ENCODE assay signal across 13 cellular contexts in genomic region chr15:47820780-47821319, GRCh38.
A peak's percentile ranks its signal among the peaks of the same experiment; 100 is the strongest.
DNase-seq lines count a peak whose midpoint lies in the region; ATAC-seq and TF ChIP-seq lines count a peak whose summit lies in the region.
"Had no signal": no experiment of that assay in that cellular context is flagged by ENCODE, and none has a peak within 500 bp of the region (broad histone marks: within the 10 kb centered on the region; RNA-seq: fewer than 3 reads in every experiment).

No MANE protein-coding gene starts in this region.

- H3K9me3 ChIP-seq in hepatocyte (ENCODE audit: low read depth) (no peaks in the 10 kb centered on the region), gastroesophageal sphincter (no peaks in the 10 kb centered on the region)
- H3K9me3 ChIP-seq: neutrophil had no signal

- 57% methylated on average over 7 of the region's 7 CpGs for WGBS in hepatocyte (ENCODE audit: low lambda C conversion rate, missing lambda C conversion rate)
- WGBS in gastroesophageal sphincter (ENCODE audit: low coverage in 1 of 2), 2 donors, result 44 to 52% methylated on average over 7 of the region's 7 CpGs

- H3K4me3 ChIP-seq in hepatocyte, result no peak overlapping the region
- no peak overlapping the region for H3K4me3 ChIP-seq in gastroesophageal sphincter

- peak overlapping the region; percentile 51 for H3K4me2 ChIP-seq in hepatocyte

- no peaks in the 10 kb centered on the region for H3K9me2 ChIP-seq in hepatocyte (replicated peaks; ENCODE audit: insufficient read depth)

- TF ChIP-seq POLR2A in gastroesophageal sphincter (IDR thresholded peaks at IDR 0.05), result no peak

- TF ChIP-seq EP300 in gastroesophageal sphincter (IDR thresholded peaks at IDR 0.05), result no peak

- H4K20me1 ChIP-seq in hepatocyte (ENCODE audit: insufficient read depth, poor library complexity, severe bottlenecking), result no peaks in the 10 kb centered on the region

- TF ChIP-seq CTCF in hepatocyte (IDR thresholded peaks at IDR 0.05; ENCODE audit: poor library complexity), result no peak
- no peak for TF ChIP-seq CTCF in gastroesophageal sphincter (IDR thresholded peaks at IDR 0.05)

- H3K27ac ChIP-seq in hepatocyte (no peak overlapping the region), gastroesophageal sphincter (no peak overlapping the region)
- H3K27ac ChIP-seq: C4-2B, neutrophil had no signal

- H3K4me1 ChIP-seq in hepatocyte (ENCODE audit: insufficient read depth), result peaks cover 8% of the 10 kb centered on the region
- peaks cover 0 to 21% (median 0%) of the 10 kb centered on the region in 3 donors for H3K4me1 ChIP-seq in gastroesophageal sphincter

- H3K36me3 ChIP-seq in hepatocyte (replicated peaks; ENCODE audit: insufficient read depth, low read depth) (no peaks in the 10 kb centered on the region), gastroesophageal sphincter (no peaks in the 10 kb centered on the region)
- H3K36me3 ChIP-seq: neutrophil had no signal

- no peak overlapping the region for H2AFZ ChIP-seq in hepatocyte

- ATAC-seq in GM18519 (IDR thresholded peaks at IDR 0.05; ENCODE audit: low FRiP score, unreplicated experiment), result no peak
- ATAC-seq in gastroesophageal sphincter, result no peak
- ATAC-seq in HG03378 (IDR thresholded peaks at IDR 0.05; ENCODE audit: unreplicated experiment), result no peak
- ATAC-seq: stimulated activated naive CD8-positive, alpha-beta T cell treated with anti-CD3 and anti-CD28 coated beads, Interleukin-15, amount 100 ng/mL, for 72 hours had no signal

- H3K79me2 ChIP-seq in hepatocyte, result no peaks in the 10 kb centered on the region

- DNase-seq in AG08395 (ENCODE audit: low spot score) (peak; percentile 12), HS-5 (ENCODE audit: low read depth) (peak; percentile 26), astrocyte of the hippocampus (ENCODE audit: low read depth, low spot score) (peak; percentile 48), hepatocyte (ENCODE audit: low spot score) (no peak), activated gamma-delta T cell treated with Interleukin-2 at 50 U/mL for 16 hours (no peak)
- DNase-seq: activated CD4-positive, alpha-beta memory T cell treated with anti-CD3 and anti-CD28 coated beads, Interleukin-2, amount 10 ng/mL, durations not matched to agents 7 days and 5 days; stimulated activated CD4-positive, alpha-beta T cell treated with anti-CD3 and anti-CD28 coated beads, Interleukin-1b, Interleukin-23, amount 100 ng/mL, for 48 hours; stimulated activated naive CD8-positive, alpha-beta T cell treated with anti-CD3 and anti-CD28 coated beads, Interleukin-15, amount 100 ng/mL, for 72 hours had no signal

- H3K27me3 ChIP-seq in hepatocyte (no peaks in the 10 kb centered on the region), gastroesophageal sphincter (no peaks in the 10 kb centered on the region)
- H3K27me3 ChIP-seq: neutrophil had no signal

Comparison
In these comparisons a context has a peak if more than half of its experiments do, and no peak if none do; other contexts are left out.
1. DNase-seq: peak in AG08395 (single experiment), HS-5 (single experiment) and astrocyte of the hippocampus (single experiment); none in hepatocyte (single experiment) and activated gamma-delta T cell treated with Interleukin-2 at 50 U/mL for 16 hours (single experiment).